ENCODE assay signal across 9 cellular contexts in the genomic region with DNA sequence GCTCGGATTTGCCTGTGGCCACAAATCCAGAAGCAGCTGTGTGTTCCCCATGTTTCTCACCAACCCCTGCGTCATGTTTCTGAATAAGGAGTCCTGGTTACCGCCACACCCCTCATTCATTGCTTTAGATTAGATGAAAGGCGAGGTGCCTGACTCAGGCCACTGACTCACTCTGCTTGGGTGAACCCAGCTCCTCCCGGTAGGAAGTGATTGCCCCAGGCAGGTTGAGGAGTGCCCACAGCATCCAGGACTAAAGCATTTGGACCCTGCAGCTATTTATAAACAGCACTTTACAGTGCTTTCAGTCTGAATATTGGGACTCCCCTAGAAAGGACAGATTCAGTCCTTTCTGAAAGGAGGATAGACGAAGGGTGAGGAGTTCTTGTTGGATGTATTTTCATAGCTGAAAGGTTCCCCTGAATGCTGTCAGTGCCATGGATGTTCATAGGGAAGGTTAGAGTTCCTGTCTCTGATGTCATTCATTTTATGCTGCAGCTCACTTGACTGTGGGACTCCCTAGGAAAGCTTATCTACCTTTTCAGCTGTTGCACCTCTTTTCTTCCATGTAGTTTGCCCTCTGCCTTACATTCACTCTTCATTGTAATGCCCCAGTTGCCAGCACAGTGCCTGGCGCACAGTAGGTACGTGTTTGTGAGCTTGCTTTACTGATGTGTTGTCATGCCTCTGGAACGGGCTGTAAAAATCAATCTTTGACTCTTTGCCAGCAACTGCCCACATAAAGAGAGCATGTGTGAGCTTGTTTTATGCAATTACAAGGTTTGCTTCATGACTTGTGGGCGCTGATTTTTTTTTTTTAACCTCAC. TPM values are rescaled to one million over a fixed set of nuclear protein-coding genes. Genes with fewer than 3 reads are reported as not detected.
DNase-seq lines count a peak whose midpoint lies in the region; ATAC-seq and TF ChIP-seq lines count a peak whose summit lies in the region.
"Had no signal": no experiment of that assay in that cellular context is flagged by ENCODE, and none has a peak within 500 bp of the region (broad histone marks: within the 10 kb centered on the region; RNA-seq: fewer than 3 reads in every experiment).

No MANE protein-coding gene starts in this region.

- intact Hi-C loops in esophagus muscularis mucosa (cut with DNase I) = no loop called here

- CTCF ChIA-PET in RWPE1 (lab: Yijun Ruan, JAX) = interaction anchor here (0.6 to 1.7 kb wide), 4 partner anchors 12 to 262 kb away, joined by 3 to 11 read pairs (median 3); no protein-coding TSS in a partner anchor

- H3K4me1 ChIP-seq in mucosa of rectum (ENCODE audit: control insufficient read depth in 2 of 2, insufficient read depth in 2 of 2, low read length in 2 of 2) = peaks cover 52 to 63% of the 10 kb centered on the region in 2 donors
- H3K4me1 ChIP-seq in esophagus muscularis mucosa = peaks cover 8 to 37% (median 14%) of the 10 kb centered on the region in 4 donors

- H3K36me3 ChIP-seq in mucosa of rectum (ENCODE audit: control insufficient read depth in 2 of 2, insufficient read depth in 2 of 2, low read length in 2 of 2) = no peaks in the 10 kb centered on the region
- H3K36me3 ChIP-seq in esophagus muscularis mucosa = no peaks in the 10 kb centered on the region

- no peak for TF ChIP-seq CTCF in RWPE1 (conservative IDR thresholded peaks at IDR 0.05; ENCODE audit: low read depth)
- TF ChIP-seq CTCF in astrocyte of the spinal cord (IDR thresholded peaks at IDR 0.05; ENCODE audit: low read depth, low read length) = no peak
- no peak for TF ChIP-seq CTCF in esophagus muscularis mucosa (IDR thresholded peaks at IDR 0.05)

- peak overlapping the region; percentile 48 to 64 for H3K9ac ChIP-seq in mucosa of rectum (ENCODE audit: low read depth in 1 of 2, low read length in 2 of 2)

- in situ Hi-C loops in astrocyte of the spinal cord (cut with HindIII; ENCODE audit: low sequenced_read_pairs) = no loop called here

- H3K4me3 ChIP-seq in astrocyte of the spinal cord (ENCODE audit: low read depth, low read length) (no peak overlapping the region), mucosa of rectum (ENCODE audit: low read length in 2 of 2) (peak overlapping the region; percentile 4 to 14), esophagus muscularis mucosa (no peak overlapping the region)
- H3K4me3 ChIP-seq: skin epidermis had no signal

- H3K9me3 ChIP-seq in mucosa of rectum (ENCODE audit: control insufficient read depth in 2 of 2, low read length in 2 of 2) (no peaks in the 10 kb centered on the region), esophagus muscularis mucosa (no peaks in the 10 kb centered on the region)

- no peak for ATAC-seq in HG02571 (IDR thresholded peaks at IDR 0.05; ENCODE audit: unreplicated experiment)
- ATAC-seq in HG03520 (IDR thresholded peaks at IDR 0.05; ENCODE audit: unreplicated experiment) = no peak

- H3K27me3 ChIP-seq in mucosa of rectum (ENCODE audit: control insufficient read depth in 2 of 2, insufficient read depth in 2 of 2, low read length in 2 of 2) (no peaks in the 10 kb centered on the region), esophagus muscularis mucosa (no peaks in the 10 kb centered on the region)

- no peak for TF ChIP-seq POLR2A in esophagus muscularis mucosa (IDR thresholded peaks at IDR 0.05; ENCODE audit: low read depth)

- H3K27ac ChIP-seq in RWPE1 = peak overlapping the region; percentile 73
- peak overlapping the region; percentile 83 to 86 for H3K27ac ChIP-seq in mucosa of rectum (ENCODE audit: low read depth in 2 of 2, low read length in 2 of 2)
- H3K27ac ChIP-seq in esophagus muscularis mucosa (replicated peaks in 1 of 4) = no peak overlapping the region

- TF ChIP-seq EP300 in esophagus muscularis mucosa (IDR thresholded peaks at IDR 0.05) = no peak

- POLR2A ChIA-PET in RWPE1 (lab: Yijun Ruan, JAX; ENCODE audit: low non-redundant PET) = no interaction called here

- WGBS in esophagus muscularis mucosa = 68% methylated on average over 9 of the region's 10 CpGs

- peak; percentile 97 for DNase-seq in H4 (ENCODE audit: low spot score)
- DNase-seq in RWPE1 (ENCODE audit: low spot score) = peak; percentile 96
- peak; percentile 96 for DNase-seq in astrocyte of the spinal cord (ENCODE audit: low read depth, low spot score)
- DNase-seq in esophagus muscularis mucosa (ENCODE audit: extremely low spot score) = no peak
- DNase-seq in pons (ENCODE audit: low spot score) = no peak

RNA-seq across cellular contexts. Expression of gene ITGA6, which starts 14.9 kb away (rescaled TPM):
- total RNA-seq in H4 (2014; rRNA removed; shearing (Covaris generic)) = 26.8 and 29.1 TPM in 2 replicates
- 10 to 100 TPM; 29.9 to 46.5 (median 36.6) TPM for total RNA-seq in esophagus muscularis mucosa

Comparison
In these comparisons a context has a peak if more than half of its experiments do, and no peak if none do; other contexts are left out.
1. DNase-seq: peak in H4 (single experiment), RWPE1 (single experiment) and astrocyte of the spinal cord (single experiment); none in esophagus muscularis mucosa (single experiment) and pons (single experiment).
2. H3K27ac ChIP-seq: peak in RWPE1 (single experiment) and mucosa of rectum (2 of 2); none in esophagus muscularis mucosa (0 of 4).
3. H3K4me3 ChIP-seq: peak in mucosa of rectum (2 of 2); none in astrocyte of the spinal cord (single experiment) and esophagus muscularis mucosa (0 of 4).